14 cellular contexts compared by ENCODE assay signal in genomic region chr10:14583967-14584366, GRCh38.
DNase-seq lines count a peak whose midpoint lies in the region; ATAC-seq and TF ChIP-seq lines count a peak whose summit lies in the region.
"Had no signal": no experiment of that assay in that cellular context is flagged by ENCODE, and none has a peak within 500 bp of the region (broad histone marks: within the 10 kb centered on the region; RNA-seq: fewer than 3 reads in every experiment).

No MANE protein-coding gene starts in this region.

- TF ChIP-seq POLR2A in IMR-90 (IDR thresholded peaks at IDR 0.05; ENCODE audit: low read depth, low read length) (no peak), ovary (IDR thresholded peaks at IDR 0.05) (no peak)

- no peak overlapping the region for H3K9ac ChIP-seq in IMR-90 (ENCODE audit: low read depth, low read length)

- H3K27ac ChIP-seq in CD4-positive, alpha-beta memory T cell (ENCODE audit: low read depth, low read length), result peak overlapping the region; percentile 86
- H3K27ac ChIP-seq in IMR-90 (ENCODE audit: insufficient read depth, low read length) (no peak overlapping the region), ovary (no peak overlapping the region)
- H3K27ac ChIP-seq: left ventricle myocardium inferior, right atrium auricular region had no signal

- H3K4me3 Mint-ChIP-seq in CD4-positive, alpha-beta memory T cell, result peak overlapping the region in 7 of 8 donors; percentile 75 to 90 (median 83)
- peak overlapping the region; percentile 65 for H3K4me3 Mint-ChIP-seq in activated naive CD8-positive, alpha-beta T cell treated with anti-CD3 and anti-CD28 coated beads for 36 hours
- H3K4me3 Mint-ChIP-seq in nephron progenitor cell, result no peak overlapping the region
- H3K4me3 Mint-ChIP-seq in osteocyte (ENCODE audit: unreplicated experiment), result no peak overlapping the region

- H2BK120ac ChIP-seq in IMR-90 (ENCODE audit: low read depth, low read length), result 0 out of 2 replicates have a peak overlapping the region, but pooled peaks have one; percentile 6

- peak overlapping the region; percentile 96 to 100 (median 98) for H3K27ac Mint-ChIP-seq in CD4-positive, alpha-beta memory T cell
- peak overlapping the region; percentile 98 for H3K27ac Mint-ChIP-seq in activated naive CD8-positive, alpha-beta T cell treated with anti-CD3 and anti-CD28 coated beads for 36 hours
- peak overlapping the region; percentile 82 for H3K27ac Mint-ChIP-seq in nephron progenitor cell
- no peak overlapping the region for H3K27ac Mint-ChIP-seq in osteocyte (ENCODE audit: unreplicated experiment)

- H3K23ac ChIP-seq in IMR-90 (ENCODE audit: low read depth, low read length), result peak overlapping the region; percentile 2; the same call in 1 of the 2 replicates

- H3K36me3 Mint-ChIP-seq in CD4-positive, alpha-beta memory T cell, result peaks cover 5 to 34% of the 10 kb centered on the region in 2 donors
- peaks cover 74% of the 10 kb centered on the region for H3K36me3 Mint-ChIP-seq in activated naive CD8-positive, alpha-beta T cell treated with anti-CD3 and anti-CD28 coated beads for 36 hours
- H3K36me3 Mint-ChIP-seq in nephron progenitor cell (ENCODE audit: low read depth), result peaks cover 38% of the 10 kb centered on the region
- peaks cover 6% of the 10 kb centered on the region for H3K36me3 Mint-ChIP-seq in osteocyte (ENCODE audit: unreplicated experiment)

- no peaks in the 10 kb centered on the region for H3K27me3 Mint-ChIP-seq in CD4-positive, alpha-beta memory T cell
- H3K27me3 Mint-ChIP-seq in activated naive CD8-positive, alpha-beta T cell treated with anti-CD3 and anti-CD28 coated beads for 36 hours, result no peaks in the 10 kb centered on the region
- H3K27me3 Mint-ChIP-seq in nephron progenitor cell (ENCODE audit: low read depth, poor library complexity) (peaks cover 4% of the 10 kb centered on the region), osteocyte (ENCODE audit: unreplicated experiment) (no peaks in the 10 kb centered on the region)

- peaks cover 34% of the 10 kb centered on the region for H4K20me1 ChIP-seq in IMR-90 (ENCODE audit: insufficient read depth, low read length)

- H2BK5ac ChIP-seq in IMR-90 (ENCODE audit: low read depth, low read length, poor library complexity, severe bottlenecking), result peak overlapping the region; percentile 4

- peak overlapping the region; percentile 10; the same call in 1 of the 2 replicates for H4K5ac ChIP-seq in IMR-90 (ENCODE audit: low read depth, low read length)

- no peak overlapping the region; a peak in 1 of 4 replicates for H4K8ac ChIP-seq in IMR-90 (ENCODE audit: low read depth in 2 of 2, low read length in 2 of 2)

- no peak overlapping the region for H3K18ac ChIP-seq in IMR-90 (ENCODE audit: low read depth, low read length)

- BruUV-seq in IMR-90 (replicated peaks; lab: Mats Ljungman, UMichigan), result no TSS peak

- peaks cover 77 to 99% (median 89%) of the 10 kb centered on the region in 4 donors for H3K4me1 Mint-ChIP-seq in CD4-positive, alpha-beta memory T cell
- H3K4me1 Mint-ChIP-seq in activated naive CD8-positive, alpha-beta T cell treated with anti-CD3 and anti-CD28 coated beads for 36 hours, result peaks cover 91% of the 10 kb centered on the region
- H3K4me1 Mint-ChIP-seq in nephron progenitor cell (peaks cover 30% of the 10 kb centered on the region), osteocyte (ENCODE audit: unreplicated experiment) (peaks cover 37% of the 10 kb centered on the region)

- no peak for TF ChIP-seq EP300 in ovary (IDR thresholded peaks at IDR 0.05)

- H3K14ac ChIP-seq in IMR-90 (replicated peaks; ENCODE audit: low read depth, low read length), result no peak overlapping the region

- POLR2A ChIA-PET in CD4-positive, alpha-beta memory T cell (lab: Charles Lee; ENCODE audit: partially characterized antibody), result interaction anchor here (1.0 to 26.2 kb wide), 13 partner anchors 12 to 296 kb away, joined by 3 to 640 read pairs (median 8); partner anchors contain the start of genes CDNF, HSPA14, MSANTD7 and SUV39H2
- POLR2A ChIA-PET in IMR-90 (lab: Charles Lee; ENCODE audit: unreplicated experiment), result no interaction called here

- H3K9me3 Mint-ChIP-seq in CD4-positive, alpha-beta memory T cell, result peaks cover 0 to 2% (median 0%) of the 10 kb centered on the region in 8 donors
- H3K9me3 Mint-ChIP-seq in activated naive CD8-positive, alpha-beta T cell treated with anti-CD3 and anti-CD28 coated beads for 36 hours, result peaks cover 1% of the 10 kb centered on the region
- H3K9me3 Mint-ChIP-seq in nephron progenitor cell, result no peaks in the 10 kb centered on the region
- no peaks in the 10 kb centered on the region for H3K9me3 Mint-ChIP-seq in osteocyte (ENCODE audit: unreplicated experiment)

- H3K4me1 ChIP-seq in CD4-positive, alpha-beta memory T cell (ENCODE audit: insufficient read depth, low read length), result peaks cover 99% of the 10 kb centered on the region
- H3K4me1 ChIP-seq in IMR-90 (ENCODE audit: control insufficient read depth, insufficient read depth, low read length) (peaks cover 34% of the 10 kb centered on the region), ovary (ENCODE audit: insufficient read depth) (no peaks in the 10 kb centered on the region)

- in situ Hi-C loops in IMR-90 (cut with MboI; ENCODE audit: low sequenced_read_pairs), result no loop called here

- DNase-seq in CD4-positive, alpha-beta memory T cell, result no peak
- DNase-seq in IMR-90 (no peak), nephron progenitor cell (no peak), ovary (no peak), osteocyte (ENCODE audit: extremely low spot score, unreplicated experiment) (no peak), AG08396 (ENCODE audit: low spot score) (no peak)
- no peak for DNase-seq in activated naive CD8-positive, alpha-beta T cell treated with anti-CD3 and anti-CD28 coated beads for 36 hours
- DNase-seq: foreskin melanocyte, left ventricle myocardium inferior, NCI-H1105 treated with DMSO at 0.1 percent for 48 hours had no signal

- H3K9me3 ChIP-seq in CD4-positive, alpha-beta memory T cell (ENCODE audit: control insufficient read depth in 1 of 2, low read length in 2 of 2), result no peaks in the 10 kb centered on the region
- H3K9me3 ChIP-seq in IMR-90 (ENCODE audit: control insufficient read depth, insufficient read depth, low read length) (no peaks in the 10 kb centered on the region), ovary (no peaks in the 10 kb centered on the region)
- H3K9me3 ChIP-seq: left ventricle myocardium inferior, right atrium auricular region, tibial nerve had no signal

- dilution Hi-C loops in IMR-90 (cut with HindIII; ENCODE audit: low sequenced_read_pairs, unreplicated experiment), result no loop called here

- H3K4ac ChIP-seq in IMR-90 (ENCODE audit: low read depth, low read length), result peak overlapping the region; percentile 6

- peak overlapping the region; percentile 68 for H2AK5ac ChIP-seq in IMR-90 (ENCODE audit: low read depth, low read length)

- H2BK20ac ChIP-seq in IMR-90 (ENCODE audit: low read depth, low read length), result no peak overlapping the region

- H2AFZ ChIP-seq in IMR-90 (replicated peaks; ENCODE audit: low read length, poor library complexity), result no peak overlapping the region

- 93% methylated on average over 3 of the region's 4 CpGs; no CpG with 5 or more reads in 1 of the 2 experiments for WGBS in IMR-90 (ENCODE audit: extremely low coverage in 2 of 2, insufficient read length in 1 of 2), 2 experiments
- 92 to 94% (median 93%) methylated on average over 4 of the region's 4 CpGs for WGBS in ovary, 3 donors

- ATAC-seq in IMR-90 (ENCODE audit: low read depth) (no peak), GM21619 (IDR thresholded peaks at IDR 0.05; ENCODE audit: unreplicated experiment) (no peak)
- ATAC-seq: K562 had no signal

- H3K36me3 ChIP-seq in CD4-positive, alpha-beta memory T cell (ENCODE audit: insufficient read depth, low read length), result no peaks in the 10 kb centered on the region
- H3K36me3 ChIP-seq in IMR-90 (ENCODE audit: control insufficient read depth, insufficient read depth, low read length) (peaks cover 20% of the 10 kb centered on the region), ovary (no peaks in the 10 kb centered on the region)
- H3K36me3 ChIP-seq: left ventricle myocardium inferior, right atrium auricular region, tibial nerve had no signal

- H3K9me1 ChIP-seq in IMR-90 (ENCODE audit: insufficient read depth, low read length), result peaks cover 34% of the 10 kb centered on the region

- TF ChIP-seq CTCF in IMR-90 (conservative IDR thresholded peaks at IDR 0.05; ENCODE audit: low read depth, low read length), result no peak
- TF ChIP-seq CTCF in nephron progenitor cell (IDR thresholded peaks at IDR 0.05), result no peak
- TF ChIP-seq CTCF in ovary (IDR thresholded peaks at IDR 0.05), result no peak
- no peak for TF ChIP-seq CTCF in osteocyte (IDR thresholded peaks at IDR 0.05)

- H3K79me1 ChIP-seq in IMR-90 (ENCODE audit: low read depth in 1 of 2, low read length in 2 of 2), result peaks cover 28 to 72% of the 10 kb centered on the region in 2 experiments

- no peak overlapping the region for H3K4me2 ChIP-seq in IMR-90 (ENCODE audit: low read depth, low read length)

- H3K56ac ChIP-seq in IMR-90 (ENCODE audit: extremely low read depth, insufficient read depth, low read length), result no peak overlapping the region

- CTCF ChIA-PET in CD4-positive, alpha-beta memory T cell (lab: Charles Lee; ENCODE audit: partially characterized antibody), result interaction anchor here (0.8 to 2.1 kb wide), 11 partner anchors 9 to 239 kb away, joined by 3 to 9 read pairs (median 5); no protein-coding TSS in a partner anchor
- CTCF ChIA-PET in IMR-90 (lab: Yijun Ruan, JAX), result no interaction called here

- peak overlapping the region; percentile 69; the same call in 1 of the 3 replicates for H2BK15ac ChIP-seq in IMR-90 (ENCODE audit: low read depth, low read length)

- H4K91ac ChIP-seq in IMR-90 (ENCODE audit: insufficient read depth, low read depth, low read length), result peak overlapping the region; percentile 37; the same call in 1 of the 2 replicates

- H3K27me3 ChIP-seq in CD4-positive, alpha-beta memory T cell (ENCODE audit: insufficient read depth, low read length), result no peaks in the 10 kb centered on the region
- H3K27me3 ChIP-seq in IMR-90 (ENCODE audit: control insufficient read depth, insufficient read depth, low read length) (no peaks in the 10 kb centered on the region), ovary (no peaks in the 10 kb centered on the region)
- H3K27me3 ChIP-seq: right atrium auricular region, tibial nerve had no signal

- no peak overlapping the region for H2AK9ac ChIP-seq in IMR-90 (replicated peaks; ENCODE audit: low read depth, low read length, poor library complexity)

- H3K4me3 ChIP-seq in CD4-positive, alpha-beta memory T cell (ENCODE audit: low read length in 2 of 2), result peak overlapping the region in 1 of 2 donors; percentile 15
- no peak overlapping the region for H3K4me3 ChIP-seq in IMR-90 (ENCODE audit: insufficient read depth, low read depth, low read length)
- no peak overlapping the region for H3K4me3 ChIP-seq in ovary
- H3K4me3 ChIP-seq: K562, left ventricle myocardium inferior, right atrium auricular region, tibial nerve had no signal

- intact Hi-C loops in CD4-positive, alpha-beta memory T cell (cut with micrococcal nuclease), result loop anchor here (1.0 to 10.0 kb wide), 5 partner anchors 12 to 371 kb away; partner anchors contain the start of genes DCLRE1C and MEIG1
- intact Hi-C loops in IMR-90 (cut with micrococcal nuclease), result no loop called here
- intact Hi-C loops in ovary (cut with DNase I), result no loop called here

- no peak for TF ChIP-seq RAD21 in IMR-90 (IDR thresholded peaks at IDR 0.05; ENCODE audit: low read length)

TF ChIP-seq in IMR-90, 13 proteins besides CTCF, POLR2A, EP300 and RAD21 (continues in another document):
- no peak for TF ChIP-seq SMC3 (IDR thresholded peaks at IDR 0.05; ENCODE audit: low read depth, low read length)

Comparison
In these comparisons a context has a peak if more than half of its experiments do, and no peak if none do; other contexts are left out.
1. H3K4me3 Mint-ChIP-seq: peak in CD4-positive, alpha-beta memory T cell (7 of 8) and activated naive CD8-positive, alpha-beta T cell treated with anti-CD3 and anti-CD28 coated beads for 36 hours (single experiment); none in nephron progenitor cell (single experiment) and osteocyte (single experiment).